1 cellular context compared by ENCODE assay signal in the genomic region with DNA sequence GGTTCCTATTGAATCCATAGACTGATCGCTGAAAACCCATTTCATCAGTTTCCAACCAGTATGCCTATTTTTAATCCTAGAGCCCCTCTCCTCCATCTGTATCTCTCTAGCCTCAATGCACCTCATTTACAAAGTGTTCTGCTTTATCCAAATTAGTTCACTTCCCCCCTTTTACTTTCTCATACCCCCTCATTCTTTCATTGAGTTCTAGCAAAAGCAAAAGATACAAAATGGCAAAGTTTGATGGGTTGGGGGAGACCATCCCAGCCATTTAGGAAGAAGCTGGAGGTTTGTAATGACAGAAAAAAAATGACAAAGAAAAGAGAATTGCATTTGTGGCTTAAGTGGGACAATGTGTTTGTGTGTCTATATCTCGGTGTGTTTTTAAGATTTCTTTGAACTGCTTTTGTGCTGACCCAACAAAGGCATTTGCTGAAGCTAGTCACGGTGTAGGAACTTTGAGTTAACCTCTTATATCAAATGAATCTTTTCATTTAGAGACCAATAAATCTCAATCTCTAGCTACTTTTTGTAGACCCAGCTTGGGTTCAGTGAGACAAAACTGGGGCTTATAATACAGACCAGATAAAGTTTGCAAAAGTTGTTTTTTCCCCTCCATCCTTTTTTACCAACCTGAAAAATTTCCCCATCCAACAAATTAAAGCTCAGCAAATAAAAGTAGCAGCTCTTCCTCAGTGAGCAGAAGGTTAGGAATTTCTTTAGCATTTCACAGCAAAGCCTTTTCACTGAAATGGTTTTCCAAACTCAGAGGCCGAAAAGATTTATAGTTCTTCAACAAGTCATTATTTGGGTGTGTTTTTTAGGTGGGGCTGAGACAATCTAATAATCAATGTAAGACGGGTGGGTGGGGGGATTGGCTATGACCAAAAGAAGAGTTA.
TF ChIP-seq lines count a peak whose summit lies in the region.

No MANE protein-coding gene starts in this region.

TF ChIP-seq in IMR-90, 13 proteins besides CTCF, POLR2A, EP300 and RAD21 (continued from another document):
- TF ChIP-seq BHLHE40 (IDR thresholded peaks at IDR 0.05; ENCODE audit: low read depth, low read length) (no peak), MAZ (IDR thresholded peaks at IDR 0.05; ENCODE audit: borderline replicate concordance, low read depth, low read length) (no peak), NFE2L2 (IDR thresholded peaks at IDR 0.05; ENCODE audit: low read depth, low read length) (no peak), SMC3 (IDR thresholded peaks at IDR 0.05; ENCODE audit: low read depth, low read length) (no peak), MAFK (IDR thresholded peaks at IDR 0.05; ENCODE audit: low read depth, low read length) (no peak), CHD1 (IDR thresholded peaks at IDR 0.05; ENCODE audit: low read depth, low read length) (no peak), RFX5 (IDR thresholded peaks at IDR 0.05; ENCODE audit: low read depth, low read length) (no peak), FOS (IDR thresholded peaks at IDR 0.05; ENCODE audit: low read depth, low read length) (no peak), MXI1 (IDR thresholded peaks at IDR 0.05; ENCODE audit: borderline replicate concordance, low read depth, low read length) (no peak)
- TF ChIP-seq, protein P1, sequence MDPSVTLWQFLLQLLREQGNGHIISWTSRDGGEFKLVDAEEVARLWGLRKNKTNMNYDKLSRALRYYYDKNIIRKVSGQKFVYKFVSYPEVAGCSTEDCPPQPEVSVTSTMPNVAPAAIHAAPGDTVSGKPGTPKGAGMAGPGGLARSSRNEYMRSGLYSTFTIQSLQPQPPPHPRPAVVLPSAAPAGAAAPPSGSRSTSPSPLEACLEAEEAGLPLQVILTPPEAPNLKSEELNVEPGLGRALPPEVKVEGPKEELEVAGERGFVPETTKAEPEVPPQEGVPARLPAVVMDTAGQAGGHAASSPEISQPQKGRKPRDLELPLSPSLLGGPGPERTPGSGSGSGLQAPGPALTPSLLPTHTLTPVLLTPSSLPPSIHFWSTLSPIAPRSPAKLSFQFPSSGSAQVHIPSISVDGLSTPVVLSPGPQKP (IDR thresholded peaks at IDR 0.05; ENCODE audit: borderline replicate concordance, low read depth, low read length): no peak
TF ChIP-seq in IMR-90: peak in this region for 0.
